ENCODE assay signal across 10 cellular contexts in genomic region chr1:3186526-3186921, GRCh38.
DNase-seq lines count a peak whose midpoint lies in the region; ATAC-seq, FAIRE-seq and TF ChIP-seq lines count a peak whose summit lies in the region.
"Had no signal": no experiment of that assay in that cellular context is flagged by ENCODE, and none has a peak within 500 bp of the region (broad histone marks: within the 10 kb centered on the region; RNA-seq: fewer than 3 reads in every experiment).

No MANE protein-coding gene starts in this region.

- ATAC-seq in HG03097 (IDR thresholded peaks at IDR 0.05; ENCODE audit: low FRiP score, unreplicated experiment): no peak

- H3F3A ChIP-seq in neural cell (ENCODE audit: insufficient read depth, low read length, poor library complexity, severe bottlenecking): no peaks in the 10 kb centered on the region

- H3K36me3 ChIP-seq in neural cell (ENCODE audit: insufficient read depth, low read length): no peaks in the 10 kb centered on the region
- H3K36me3 ChIP-seq: neutrophil had no signal

- H3K9me3 ChIP-seq in neural cell (ENCODE audit: low read length): no peaks in the 10 kb centered on the region

- H3K27ac ChIP-seq in neural cell (ENCODE audit: low read length): no peak overlapping the region
- H3K27ac ChIP-seq: neutrophil had no signal

- no peaks in the 10 kb centered on the region for H4K20me1 ChIP-seq in neural cell (ENCODE audit: insufficient read depth)

- no peak overlapping the region for H3K4me2 ChIP-seq in neural cell (ENCODE audit: low read length)

- H3K9me2 ChIP-seq in neural cell (ENCODE audit: insufficient read depth, low read length): no peaks in the 10 kb centered on the region

- no peaks in the 10 kb centered on the region for H3K27me3 ChIP-seq in neural cell (ENCODE audit: insufficient read depth, low read depth, low read length)

- TF ChIP-seq CTCF in neural cell (IDR thresholded peaks at IDR 0.05; ENCODE audit: poor library complexity, severe bottlenecking): no peak

- peaks cover 16% of the 10 kb centered on the region for H3K79me2 ChIP-seq in neural cell (replicated peaks; ENCODE audit: insufficient read depth, low read length)

- no peak for FAIRE-seq in GM19239 (lab: Jason Lieb, UNC)

- H3K9ac ChIP-seq in neural cell (ENCODE audit: low read length): no peak overlapping the region

- no peak for TF ChIP-seq EP300 in neural cell (conservative IDR thresholded peaks at IDR 0.05; ENCODE audit: poor library complexity, severe bottlenecking)

- DNase-seq in A172 (ENCODE audit: low spot score) (peak; percentile 23), NCI-H2196 (lab: John Stamatoyannopoulos, UW; ENCODE audit: unreplicated experiment) (peak; percentile 74), fibroblast of the conjunctiva (ENCODE audit: low read depth) (peak; percentile 30), KG1 (lab: John Stamatoyannopoulos, UW) (no peak), GM19239 (ENCODE audit: insufficient read length, low spot score) (no peak)
- no peak for DNase-seq in stimulated activated CD4-positive, alpha-beta T cell treated with anti-CD3 and anti-CD28 coated beads, Interleukin-4, amount 100 ng/mL, for 24 hours
- DNase-seq: activated T-cell treated with anti-CD3 and anti-CD28 coated beads, Interleukin-2, amount 50 U/mL, for 48 hours had no signal

- TF ChIP-seq RAD21 in neural cell (conservative IDR thresholded peaks at IDR 0.05): no peak

- H2AFZ ChIP-seq in neural cell (ENCODE audit: low read depth, low read length): no peak overlapping the region

- H3K4me3 ChIP-seq in neural cell (ENCODE audit: low read length): no peak overlapping the region

TF ChIP-seq in neural cell, 6 proteins besides CTCF, POLR2A, EP300 and RAD21:
- TF ChIP-seq POLR2AphosphoS5 (IDR thresholded peaks at IDR 0.05) (peak; percentile 23), EZH2 (IDR thresholded peaks at IDR 0.05; ENCODE audit: borderline replicate concordance, insufficient read depth, low read length, poor library complexity, severe bottlenecking) (no peak)

Comparison
In these comparisons a context has a peak if more than half of its experiments do, and no peak if none do; other contexts are left out.
1. DNase-seq: peak in A172 (single experiment), NCI-H2196 (single experiment) and fibroblast of the conjunctiva (single experiment); none in stimulated activated CD4-positive, alpha-beta T cell treated with anti-CD3 and anti-CD28 coated beads, Interleukin-4, amount 100 ng/mL, for 24 hours (single experiment), KG1 (single experiment) and GM19239 (single experiment).